Comparison of ENCODE assay signal across 1 cellular context in the genomic region with DNA sequence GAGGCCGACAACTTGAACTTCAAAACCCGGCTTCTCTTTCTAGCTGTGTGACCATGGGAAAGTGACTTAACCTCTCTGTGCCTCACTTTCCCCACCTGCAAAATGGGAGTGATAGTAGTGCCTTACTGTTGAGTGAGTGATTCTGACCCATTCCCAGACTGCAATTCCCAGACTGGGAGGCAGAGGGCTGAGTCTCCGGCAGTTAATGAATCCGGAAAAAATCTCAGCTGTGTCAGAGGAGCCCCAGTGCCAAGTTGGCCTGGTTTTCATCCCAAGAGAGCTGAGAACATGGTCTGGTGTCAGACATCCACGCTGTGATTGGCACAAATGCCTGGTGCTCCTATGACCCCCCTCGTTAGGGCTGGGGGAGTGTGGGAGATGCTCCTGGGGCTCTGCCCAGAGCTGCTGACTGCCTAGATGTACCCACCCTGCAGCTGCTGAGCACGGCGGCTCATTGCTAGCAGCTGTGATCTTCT.
TF ChIP-seq lines count a peak whose summit lies in the region.

No MANE protein-coding gene starts in this region.

TF ChIP-seq in H1, 55 proteins besides CTCF, POLR2A, EP300 and RAD21:
- TF ChIP-seq GTF2F1 (IDR thresholded peaks at IDR 0.05; ENCODE audit: borderline replicate concordance, low read depth, low read length) (no peak), SUZ12 (IDR thresholded peaks at IDR 0.05; ENCODE audit: low read length) (no peak), BACH1 (IDR thresholded peaks at IDR 0.05; ENCODE audit: low read length) (no peak), CHD1 (IDR thresholded peaks at IDR 0.05; ENCODE audit: low read depth, low read length) (no peak), SIRT6 (IDR thresholded peaks at IDR 0.05; ENCODE audit: low read length) (no peak), HDAC2 (IDR thresholded peaks at IDR 0.05; ENCODE audit: borderline replicate concordance in 1 of 2, low read depth in 2 of 2, low read length in 2 of 2) (peak in 1 of 2 experiments; percentile 83; a peak in 1 of 4 replicates), GABPA (IDR thresholded peaks at IDR 0.05; ENCODE audit: borderline replicate concordance, insufficient read depth, low read length) (no peak), CHD2 (IDR thresholded peaks at IDR 0.05; ENCODE audit: low read length) (no peak), KDM5A (IDR thresholded peaks at IDR 0.05; ENCODE audit: low read length) (no peak), SP1 (IDR thresholded peaks at IDR 0.05; ENCODE audit: low read depth, low read length) (no peak), KDM1A (IDR thresholded peaks at IDR 0.05; ENCODE audit: borderline replicate concordance, low read length) (peak; percentile 94)
- TF ChIP-seq, protein P1, sequence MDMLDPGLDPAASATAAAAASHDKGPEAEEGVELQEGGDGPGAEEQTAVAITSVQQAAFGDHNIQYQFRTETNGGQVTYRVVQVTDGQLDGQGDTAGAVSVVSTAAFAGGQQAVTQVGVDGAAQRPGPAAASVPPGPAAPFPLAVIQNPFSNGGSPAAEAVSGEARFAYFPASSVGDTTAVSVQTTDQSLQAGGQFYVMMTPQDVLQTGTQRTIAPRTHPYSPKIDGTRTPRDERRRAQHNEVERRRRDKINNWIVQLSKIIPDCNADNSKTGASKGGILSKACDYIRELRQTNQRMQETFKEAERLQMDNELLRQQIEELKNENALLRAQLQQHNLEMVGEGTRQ (IDR thresholded peaks at IDR 0.05; ENCODE audit: low read length): no peak
